In genomic region chr11:20043992-20044391, GRCh38 we compare ENCODE assay signal across 19 cellular contexts.
"Had no signal": no experiment of that assay in that cellular context is flagged by ENCODE, and none has a peak within 500 bp of the region (broad histone marks: within the 10 kb centered on the region; RNA-seq: fewer than 3 reads in every experiment).

No MANE protein-coding gene starts in this region.

- ATAC-seq: left lung; stimulated activated effector memory CD8-positive, alpha-beta T cell treated with anti-CD3 and anti-CD28 coated beads, Interleukin-12 subunit alpha, Interleukin-12 subunit beta, amount 100 ng/mL, for 72 hours; stimulated activated naive CD8-positive, alpha-beta T cell treated with anti-CD3 and anti-CD28 coated beads, Interleukin-15, Interleukin-2, amounts not matched to agents 100 U/mL and 50 U/mL, for 24 hours; upper lobe of right lung had no signal

- H3K27ac ChIP-seq: left lung, suprapubic skin, thyroid gland, upper lobe of right lung, vagina had no signal

- H3K9me3 ChIP-seq: left lung, pancreas, right lobe of liver, suprapubic skin, thyroid gland, upper lobe of right lung, vagina had no signal

- H3K4me1 ChIP-seq: left lung, suprapubic skin had no signal

- H3K4me3 ChIP-seq: dorsolateral prefrontal cortex, left lung, lung, right lobe of liver, suprapubic skin, thyroid gland, upper lobe of right lung, vagina had no signal

- H3K27me3 ChIP-seq: dorsolateral prefrontal cortex, left lung, pancreas, right lobe of liver, suprapubic skin, thyroid gland, upper lobe of right lung, vagina had no signal

- DNase-seq: cortex of kidney; dorsolateral prefrontal cortex; effector CD8-positive, alpha-beta T cell; foreskin melanocyte; left lung; mesendoderm; naive B cell; occipital lobe; right lobe of liver; stimulated activated CD4-positive, alpha-beta T cell treated with anti-CD3 and anti-CD28 coated beads, Interleukin-4, amount 100 ng/mL, for 1 hour; stimulated activated CD8-positive, alpha-beta memory T cell treated with anti-CD3 and anti-CD28 coated beads, Interleukin-4, amount 100 ng/mL, for 48 hours; stimulated activated naive CD8-positive, alpha-beta T cell treated with anti-CD3 and anti-CD28 coated beads, Interleukin-15, Interleukin-2, amounts not matched to agents 100 U/mL and 50 U/mL, for 24 hours; thyroid gland; upper lobe of right lung had no signal

- H3K36me3 ChIP-seq: pancreas, upper lobe of right lung had no signal
